ENCODE assay signal across 8 cellular contexts in the genomic region with DNA sequence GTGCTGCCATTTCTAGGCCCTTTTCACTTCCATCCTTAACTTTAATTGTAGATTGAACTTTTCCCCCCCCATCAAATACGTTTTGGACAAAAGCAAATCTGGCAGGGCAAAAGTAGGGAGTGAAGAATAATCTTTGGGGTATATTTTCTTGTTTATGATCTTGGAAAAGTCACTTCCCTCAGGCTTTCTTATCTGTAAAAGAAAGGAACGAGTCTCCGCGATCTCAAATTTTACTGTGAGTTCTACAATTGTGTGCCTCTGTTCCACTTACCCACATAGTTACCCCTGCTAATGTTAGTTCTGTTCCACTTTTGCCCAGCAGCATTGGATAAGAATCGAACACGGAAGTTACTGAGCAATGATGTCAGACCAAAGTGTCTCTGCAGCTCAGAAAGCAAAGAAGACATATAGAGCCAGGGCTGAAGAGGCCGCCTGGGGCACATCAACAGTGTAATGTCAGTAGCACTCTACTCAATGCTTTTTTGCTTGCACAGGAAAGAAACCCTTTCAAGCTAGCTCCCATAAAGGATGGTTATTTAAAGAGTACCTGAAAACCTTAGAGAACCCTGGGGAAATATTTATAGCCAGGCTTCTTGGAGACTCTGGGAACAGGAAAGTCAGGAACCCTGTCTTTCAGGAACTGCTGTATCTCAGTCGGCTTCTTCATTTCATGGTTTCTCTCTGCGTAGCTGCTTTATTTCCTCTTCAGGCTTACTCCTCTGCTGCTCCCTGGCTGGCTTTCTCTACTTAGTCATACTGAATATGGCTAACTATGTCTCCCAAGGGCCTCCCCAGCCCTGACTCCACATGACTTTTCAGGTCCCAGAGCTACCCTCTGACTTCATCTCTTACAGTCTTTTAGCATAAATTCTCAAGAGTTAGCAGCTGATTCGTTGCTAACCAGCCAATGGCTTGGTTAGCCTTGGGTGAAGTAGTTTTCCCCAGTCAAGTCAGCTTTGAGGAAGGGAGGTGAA.
DNase-seq lines count a peak whose midpoint lies in the region; ATAC-seq and TF ChIP-seq lines count a peak whose summit lies in the region.

No MANE protein-coding gene starts in this region.

- H3K4me1 ChIP-seq in testis, result no peaks in the 10 kb centered on the region

- intact Hi-C loops in sciatic nerve (cut with DNase I), result no loop called here
- intact Hi-C loops in testis (cut with DNase I; ENCODE audit: low total_unique reads), result no loop called here

- in situ Hi-C loops in brain microvascular endothelial cell (cut with HindIII; ENCODE audit: low pct_ligation_motif_present, low sequenced_read_pairs), result no loop called here

- peaks cover 3% of the 10 kb centered on the region for H3K36me3 Mint-ChIP-seq in activated CD4-positive, alpha-beta memory T cell treated with anti-CD3 and anti-CD28 coated beads, Interleukin-2, amount 10 ng/mL, durations not matched to agents 7 days and 5 days (ENCODE audit: low read depth)

- H3K36me3 ChIP-seq in brain microvascular endothelial cell (replicated peaks), result no peaks in the 10 kb centered on the region
- no peaks in the 10 kb centered on the region for H3K36me3 ChIP-seq in testis (ENCODE audit: low read depth, missing control alignments)

- 82 to 88% methylated on average over 10 of the region's 10 CpGs for WGBS in testis, 2 donors

- H3K4me3 ChIP-seq in brain microvascular endothelial cell (ENCODE audit: low read depth, low read length), result no peak overlapping the region
- no peak overlapping the region for H3K4me3 ChIP-seq in testis

- H3K27ac ChIP-seq in brain microvascular endothelial cell (no peak overlapping the region), testis (no peak overlapping the region)

- H3K27me3 Mint-ChIP-seq in activated CD4-positive, alpha-beta memory T cell treated with anti-CD3 and anti-CD28 coated beads, Interleukin-2, amount 10 ng/mL, durations not matched to agents 7 days and 5 days, result no peaks in the 10 kb centered on the region

- no peak overlapping the region for H3K27ac Mint-ChIP-seq in activated CD4-positive, alpha-beta memory T cell treated with anti-CD3 and anti-CD28 coated beads, Interleukin-2, amount 10 ng/mL, durations not matched to agents 7 days and 5 days

- peaks cover 29% of the 10 kb centered on the region for H3K4me1 Mint-ChIP-seq in activated CD4-positive, alpha-beta memory T cell treated with anti-CD3 and anti-CD28 coated beads, Interleukin-2, amount 10 ng/mL, durations not matched to agents 7 days and 5 days

- TF ChIP-seq CTCF in brain microvascular endothelial cell (IDR thresholded peaks at IDR 0.05; ENCODE audit: low read depth, low read length, missing control alignments) (no peak), testis (IDR thresholded peaks at IDR 0.05) (no peak)

- H3K27me3 ChIP-seq in brain microvascular endothelial cell (replicated peaks), result no peaks in the 10 kb centered on the region
- H3K27me3 ChIP-seq in testis, result no peaks in the 10 kb centered on the region

- TF ChIP-seq POLR2A in testis (IDR thresholded peaks at IDR 0.05), result no peak

- ATAC-seq in GM19455 (IDR thresholded peaks at IDR 0.05; ENCODE audit: unreplicated experiment) (peak; percentile 75), HG03060 (IDR thresholded peaks at IDR 0.05; ENCODE audit: low read depth, unreplicated experiment) (peak; percentile 71), sciatic nerve (peak; percentile 71)

- peak; percentile 47 for DNase-seq in brain microvascular endothelial cell
- no peak for DNase-seq in sciatic nerve (ENCODE audit: low spot score)
- no peak for DNase-seq in activated CD4-positive, alpha-beta memory T cell treated with anti-CD3 and anti-CD28 coated beads, Interleukin-2, amount 10 ng/mL, durations not matched to agents 7 days and 5 days
- no peak for DNase-seq in NCI-H524 treated with DMSO at 0.1 percent for 48 hours (lab: John Stamatoyannopoulos, UW)
- no peak for DNase-seq in NCI-H146 treated with DMSO at 0.1 percent for 48 hours (lab: John Stamatoyannopoulos, UW; ENCODE audit: unreplicated experiment)
- no peak for DNase-seq in testis

- CTCF ChIA-PET in activated CD4-positive, alpha-beta memory T cell treated with anti-CD3 and anti-CD28 coated beads, Interleukin-2, amount 10 ng/mL, durations not matched to agents 7 days and 5 days (lab: Charles Lee), result interaction anchor here (0.5 to 1.1 kb wide), 3 partner anchors 24 to 806 kb away, joined by 3 read pairs; no protein-coding TSS in a partner anchor

- H3K9me3 Mint-ChIP-seq in activated CD4-positive, alpha-beta memory T cell treated with anti-CD3 and anti-CD28 coated beads, Interleukin-2, amount 10 ng/mL, durations not matched to agents 7 days and 5 days, result peaks cover 4% of the 10 kb centered on the region

- H3K9me3 ChIP-seq in testis, result no peaks in the 10 kb centered on the region

- POLR2A ChIA-PET in activated CD4-positive, alpha-beta memory T cell treated with anti-CD3 and anti-CD28 coated beads, Interleukin-2, amount 10 ng/mL, durations not matched to agents 7 days and 5 days (lab: Charles Lee), result interaction anchor here (1.0 to 1.6 kb wide), 2 partner anchors 11 to 24 kb away, joined by 3 to 5 read pairs; no protein-coding TSS in a partner anchor

- H3K4me3 Mint-ChIP-seq in activated CD4-positive, alpha-beta memory T cell treated with anti-CD3 and anti-CD28 coated beads, Interleukin-2, amount 10 ng/mL, durations not matched to agents 7 days and 5 days, result no peak overlapping the region
